In the genomic region with DNA sequence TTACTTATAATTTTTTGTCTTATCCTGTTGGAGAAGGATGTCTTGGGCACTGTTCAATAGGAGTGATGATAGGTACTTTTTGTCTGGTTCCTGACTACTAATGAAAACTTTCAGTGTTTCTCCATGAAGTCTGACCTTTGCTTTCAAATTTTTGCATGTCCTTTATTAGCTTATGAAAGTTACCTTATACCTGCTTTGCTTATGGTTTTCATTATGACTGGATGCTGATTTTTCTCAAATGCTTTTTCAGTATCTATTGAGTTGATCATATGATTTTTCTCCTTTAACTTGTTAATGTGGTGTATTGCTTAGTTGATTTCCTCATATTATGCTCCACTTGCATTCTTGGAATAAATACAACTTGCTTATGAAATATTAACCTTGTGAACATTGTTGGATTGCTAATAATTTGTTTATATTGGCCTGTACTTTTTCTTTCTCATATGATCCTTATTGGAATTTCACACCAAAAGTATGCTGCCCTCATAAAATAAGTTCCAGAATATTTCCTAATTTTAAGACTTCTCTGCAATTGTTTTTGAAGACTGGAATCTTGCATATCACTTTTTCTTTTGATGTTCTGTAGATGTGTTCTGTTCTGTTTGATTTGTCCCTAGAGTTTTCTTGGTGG, we compare ENCODE assay signal across 17 cellular contexts.
DNase-seq lines count a peak whose midpoint lies in the region; ATAC-seq and TF ChIP-seq lines count a peak whose summit lies in the region.
"Had no signal": no experiment of that assay in that cellular context is flagged by ENCODE, and none has a peak within 500 bp of the region (broad histone marks: within the 10 kb centered on the region; RNA-seq: fewer than 3 reads in every experiment).

No MANE protein-coding gene starts in this region.

- peak; percentile 70 for ATAC-seq in GM21619 (IDR thresholded peaks at IDR 0.05; ENCODE audit: unreplicated experiment)
- peak; percentile 68 for ATAC-seq in HG03354 (IDR thresholded peaks at IDR 0.05; ENCODE audit: poor library complexity, severe bottlenecking, unreplicated experiment)
- ATAC-seq in activated T-helper 17 cell treated with anti-CD3 and anti-CD28 coated beads, Interleukin-2, amount 50 U/mL, for 72 hours (replicated peaks): no peak
- ATAC-seq: heart right ventricle had no signal

- peak; percentile 52 for DNase-seq in GM13977 (ENCODE audit: low spot score)
- peak; percentile 7 for DNase-seq in fibroblast of villous mesenchyme (ENCODE audit: low read depth)
- no peak for DNase-seq in GOT3 (lab: John Stamatoyannopoulos, UW)
- no peak for DNase-seq in SK-N-DZ (ENCODE audit: low spot score)
- DNase-seq in AG08396 (ENCODE audit: low spot score): no peak
- DNase-seq: activated B cell treated with CpG ODN at 0.5 μM for 24 hours; DMS 273 treated with DMSO at 0.1 percent for 48 hours; heart right ventricle; NCI-H1105; PC-9; stimulated activated CD4-positive, alpha-beta T cell treated with anti-CD3 and anti-CD28 coated beads, Interleukin-15, amount 100 ng/mL, for 24 hours; testis had no signal

- no peaks in the 10 kb centered on the region for H3K9me3 Mint-ChIP-seq in activated T-helper 17 cell treated with anti-CD3 and anti-CD28 coated beads, Interleukin-2, amount 50 U/mL, for 72 hours
- H3K9me3 Mint-ChIP-seq: activated B cell treated with CpG ODN at 0.5 μM for 24 hours; activated naive CD4-positive, alpha-beta T cell treated with anti-CD3 and anti-CD28 coated beads, Interleukin-2, amount 50 U/mL, for 24 hours; IgD-negative memory B cell had no signal

- in situ Hi-C loops in GM13977 (cut with MboI; ENCODE audit: low pct_unique_long_range_greater_than_20kb, low sequenced_read_pairs, unreplicated experiment): no loop called here

- H3K36me3 Mint-ChIP-seq in activated T-helper 17 cell treated with anti-CD3 and anti-CD28 coated beads, Interleukin-2, amount 50 U/mL, for 72 hours (ENCODE audit: low read depth): no peaks in the 10 kb centered on the region
- H3K36me3 Mint-ChIP-seq: activated naive CD4-positive, alpha-beta T cell treated with anti-CD3 and anti-CD28 coated beads, Interleukin-2, amount 50 U/mL, for 24 hours; IgD-negative memory B cell had no signal

- H3K27ac Mint-ChIP-seq in activated T-helper 17 cell treated with anti-CD3 and anti-CD28 coated beads, Interleukin-2, amount 50 U/mL, for 72 hours: no peak overlapping the region
- H3K27ac Mint-ChIP-seq: activated B cell treated with CpG ODN at 0.5 μM for 24 hours; activated naive CD4-positive, alpha-beta T cell treated with anti-CD3 and anti-CD28 coated beads, Interleukin-2, amount 50 U/mL, for 24 hours; IgD-negative memory B cell had no signal

- TF ChIP-seq CTCF in GM13977 (IDR thresholded peaks at IDR 0.05; ENCODE audit: extremely low read depth, insufficient read depth, missing control alignments) (no peak), fibroblast of villous mesenchyme (IDR thresholded peaks at IDR 0.05; ENCODE audit: insufficient read depth, low read depth, low read length) (no peak)

- peaks cover 16% of the 10 kb centered on the region for H3K27me3 Mint-ChIP-seq in activated T-helper 17 cell treated with anti-CD3 and anti-CD28 coated beads, Interleukin-2, amount 50 U/mL, for 72 hours
- H3K27me3 Mint-ChIP-seq: IgD-negative memory B cell had no signal

- no peaks in the 10 kb centered on the region for H3K4me1 Mint-ChIP-seq in activated T-helper 17 cell treated with anti-CD3 and anti-CD28 coated beads, Interleukin-2, amount 50 U/mL, for 72 hours
- H3K4me1 Mint-ChIP-seq: activated B cell treated with CpG ODN at 0.5 μM for 24 hours; activated naive CD4-positive, alpha-beta T cell treated with anti-CD3 and anti-CD28 coated beads, Interleukin-2, amount 50 U/mL, for 24 hours; IgD-negative memory B cell had no signal

- no peak overlapping the region for H3K4me3 Mint-ChIP-seq in activated T-helper 17 cell treated with anti-CD3 and anti-CD28 coated beads, Interleukin-2, amount 50 U/mL, for 72 hours
- H3K4me3 Mint-ChIP-seq: activated B cell treated with CpG ODN at 0.5 μM for 24 hours; activated naive CD4-positive, alpha-beta T cell treated with anti-CD3 and anti-CD28 coated beads, Interleukin-2, amount 50 U/mL, for 24 hours; IgD-negative memory B cell had no signal

- no peak overlapping the region for H3K4me3 ChIP-seq in fibroblast of villous mesenchyme (ENCODE audit: low read depth, low read length)
- H3K4me3 ChIP-seq: heart right ventricle, PC-9, testis had no signal

Comparison
In these comparisons a context has a peak if more than half of its experiments do, and no peak if none do; other contexts are left out.
1. DNase-seq: peak in GM13977 (single experiment) and fibroblast of villous mesenchyme (single experiment); none in GOT3 (single experiment), SK-N-DZ (single experiment) and AG08396 (single experiment).